ENCODE assay signal across 11 cellular contexts in genomic region chr3:79685108-79685507, GRCh38.
"Had no signal": no experiment of that assay in that cellular context is flagged by ENCODE, and none has a peak within 500 bp of the region (broad histone marks: within the 10 kb centered on the region; RNA-seq: fewer than 3 reads in every experiment).

No MANE protein-coding gene starts in this region.

- H2AFZ ChIP-seq: GM23248, GM23338 had no signal

- H3K4me3 ChIP-seq: GM23248, GM23338, HAP-1 had no signal

- H3K4me2 ChIP-seq: GM23338 had no signal

- H3K27ac ChIP-seq: GM23248 had no signal

- FAIRE-seq: H1, H54 had no signal

- H3K9me3 ChIP-seq: HAP-1 had no signal

- H3K9ac ChIP-seq: GM23248 had no signal

- ATAC-seq: GM23338, HCT116 had no signal

- H3K4me1 ChIP-seq: HAP-1 had no signal

- DNase-seq: GM23248, GOT3, H7, H9, HCEC 1CT, HFFc6 had no signal

- H3K36me3 ChIP-seq: HAP-1 had no signal
